Comparison of ENCODE assay signal across 8 cellular contexts in genomic region chr2:197229509-197230458, GRCh38.
DNase-seq lines count a peak whose midpoint lies in the region; TF ChIP-seq lines count a peak whose summit lies in the region.

No MANE protein-coding gene starts in this region.

- no peak for TF ChIP-seq CTCF in HFFc6 (IDR thresholded peaks at IDR 0.05)
- no peak for TF ChIP-seq CTCF in nephron (IDR thresholded peaks at IDR 0.05; ENCODE audit: unreplicated experiment in 3 of 3)

- H3K4me3 Mint-ChIP-seq in HFFc6 (no peak overlapping the region), nephron (no peak overlapping the region)

- H3K4me1 Mint-ChIP-seq in HFFc6 (ENCODE audit: low read depth) (peaks cover 16% of the 10 kb centered on the region), nephron (peaks cover 37% of the 10 kb centered on the region)

- DNase-seq in DMS 273 (lab: John Stamatoyannopoulos, UW; ENCODE audit: unreplicated experiment) (peak; percentile 22), DMS 273 treated with DMSO at 0.1 percent for 48 hours (lab: John Stamatoyannopoulos, UW) (no peak), HFFc6 (peak; percentile 66), astrocyte of the hippocampus (ENCODE audit: low read depth, low spot score) (peak; percentile 29), COR-L47 (lab: John Stamatoyannopoulos, UW) (no peak), medulla oblongata (ENCODE audit: extremely low spot score) (no peak), putamen (ENCODE audit: low spot score) (no peak)

- H3K9me3 Mint-ChIP-seq in HFFc6 (no peaks in the 10 kb centered on the region), nephron (no peaks in the 10 kb centered on the region)

- H3K36me3 Mint-ChIP-seq in HFFc6 (ENCODE audit: low read depth): no peaks in the 10 kb centered on the region
- H3K36me3 Mint-ChIP-seq in nephron (ENCODE audit: low read depth): no peaks in the 10 kb centered on the region

- H3K27me3 Mint-ChIP-seq in HFFc6 (ENCODE audit: insufficient read depth): no peaks in the 10 kb centered on the region
- H3K27me3 Mint-ChIP-seq in nephron (ENCODE audit: low read depth): no peaks in the 10 kb centered on the region

- H3K27ac Mint-ChIP-seq in HFFc6: peak overlapping the region; percentile 9
- H3K27ac Mint-ChIP-seq in nephron: peak overlapping the region in 2 of 3 experiments; percentile 17 to 63

Comparison
In these comparisons a context has a peak if more than half of its experiments do, and no peak if none do; other contexts are left out.
1. DNase-seq: peak in DMS 273 (single experiment), HFFc6 (single experiment) and astrocyte of the hippocampus (single experiment); none in DMS 273 treated with DMSO at 0.1 percent for 48 hours (single experiment), COR-L47 (single experiment), medulla oblongata (single experiment) and putamen (single experiment).